ENCODE assay signal across 17 cellular contexts in genomic region chr6:5706094-5707033, GRCh38.
DNase-seq lines count a peak whose midpoint lies in the region; ATAC-seq and TF ChIP-seq lines count a peak whose summit lies in the region.
"Had no signal": no experiment of that assay in that cellular context is flagged by ENCODE, and none has a peak within 500 bp of the region (broad histone marks: within the 10 kb centered on the region; RNA-seq: fewer than 3 reads in every experiment).

No MANE protein-coding gene starts in this region.

- peak overlapping the region in 4 of 11 experiments; percentile 61 to 67 (median 64); a peak in 7 of 22 replicates for H3K9ac ChIP-seq in BLaER1 treated with 17β-estradiol and CSF1 and Interleukin-3, amounts not matched to agents 10 nM and 100 nM

- DNase-seq in activated CD4-positive, alpha-beta T cell treated with anti-CD3 and anti-CD28 coated beads for 48 hours: peak; percentile 27
- no peak for DNase-seq in activated CD4-positive, alpha-beta T cell treated with anti-CD3 and anti-CD28 coated beads for 4 hours
- DNase-seq in T-helper 2 cell treated with Interferon-gamma antibody and Interleukin-4, amounts not matched to agents 5 μg/mL and 100 μg/mL, for 36 hours (ENCODE audit: low spot score): no peak
- peak; percentile 20 for DNase-seq in fibroblast of villous mesenchyme (ENCODE audit: low read depth)
- no peak for DNase-seq in activated CD8-positive, alpha-beta memory T cell treated with anti-CD3 and anti-CD28 coated beads, Interleukin-2, amount 10 ng/mL, durations not matched to agents 7 days and 5 days
- DNase-seq: 8988T, cortex of kidney, Kasumi-1, NCI-H1105 treated with DMSO at 0.1 percent for 48 hours, NCI-H2081 treated with DMSO at 0.1 percent for 48 hours, NCI-H524, sigmoid colon had no signal

- H3K27me3 Mint-ChIP-seq in T-helper 2 cell treated with Interferon-gamma antibody and Interleukin-4, amounts not matched to agents 5 μg/mL and 100 μg/mL, for 36 hours (ENCODE audit: low read depth): no peaks in the 10 kb centered on the region
- H3K27me3 Mint-ChIP-seq in activated CD8-positive, alpha-beta memory T cell treated with anti-CD3 and anti-CD28 coated beads, Interleukin-2, amount 10 ng/mL, durations not matched to agents 7 days and 5 days: no peaks in the 10 kb centered on the region

- H3K4me3 Mint-ChIP-seq in T-helper 2 cell treated with Interferon-gamma antibody and Interleukin-4, amounts not matched to agents 5 μg/mL and 100 μg/mL, for 36 hours: no peak overlapping the region
- no peak overlapping the region for H3K4me3 Mint-ChIP-seq in activated CD8-positive, alpha-beta memory T cell treated with anti-CD3 and anti-CD28 coated beads, Interleukin-2, amount 10 ng/mL, durations not matched to agents 7 days and 5 days

- H3K4me2 ChIP-seq in BLaER1 treated with 17β-estradiol and CSF1 and Interleukin-3, amounts not matched to agents 10 nM and 100 nM: peak overlapping the region; percentile 17 to 82 (median 68); a peak in 20 of 22 replicates

- H3K9me3 Mint-ChIP-seq in T-helper 2 cell treated with Interferon-gamma antibody and Interleukin-4, amounts not matched to agents 5 μg/mL and 100 μg/mL, for 36 hours: no peaks in the 10 kb centered on the region
- H3K9me3 Mint-ChIP-seq in activated CD8-positive, alpha-beta memory T cell treated with anti-CD3 and anti-CD28 coated beads, Interleukin-2, amount 10 ng/mL, durations not matched to agents 7 days and 5 days (ENCODE audit: low read depth): no peaks in the 10 kb centered on the region

- H3K4me1 ChIP-seq in BLaER1 treated with 17β-estradiol and CSF1 and Interleukin-3, amounts not matched to agents 10 nM and 100 nM: peaks cover 5 to 34% (median 26%) of the 10 kb centered on the region in 10 experiments; a peak in 18 of 20 replicates

- no peaks in the 10 kb centered on the region for H3K27me3 ChIP-seq in BLaER1 treated with 17β-estradiol and CSF1 and Interleukin-3, amounts not matched to agents 10 nM and 100 nM
- H3K27me3 ChIP-seq: BE2C, sigmoid colon had no signal

- peak overlapping the region in 8 of 11 experiments; percentile 43 to 81 (median 67); a peak in 16 of 22 replicates for H3K27ac ChIP-seq in BLaER1 treated with 17β-estradiol and CSF1 and Interleukin-3, amounts not matched to agents 10 nM and 100 nM
- H3K27ac ChIP-seq: sigmoid colon, VCaP had no signal

- peaks cover 3% of the 10 kb centered on the region for H3K36me3 Mint-ChIP-seq in T-helper 2 cell treated with Interferon-gamma antibody and Interleukin-4, amounts not matched to agents 5 μg/mL and 100 μg/mL, for 36 hours (ENCODE audit: low read depth)
- no peaks in the 10 kb centered on the region for H3K36me3 Mint-ChIP-seq in activated CD8-positive, alpha-beta memory T cell treated with anti-CD3 and anti-CD28 coated beads, Interleukin-2, amount 10 ng/mL, durations not matched to agents 7 days and 5 days

- ATAC-seq in GM19452 (IDR thresholded peaks at IDR 0.05; ENCODE audit: unreplicated experiment) (no peak), GM18870 (IDR thresholded peaks at IDR 0.05; ENCODE audit: unreplicated experiment) (no peak)
- no peak for ATAC-seq in activated CD8-positive, alpha-beta memory T cell treated with anti-CD3 and anti-CD28 coated beads, Interleukin-2, amount 10 ng/mL, durations not matched to agents 7 days and 5 days

- H3K4me3 ChIP-seq in BLaER1 treated with 17β-estradiol and CSF1 and Interleukin-3, amounts not matched to agents 10 nM and 100 nM: no peak overlapping the region; a peak in 1 of 20 replicates
- H3K4me3 ChIP-seq in fibroblast of villous mesenchyme (ENCODE audit: low read depth, low read length): no peak overlapping the region
- H3K4me3 ChIP-seq: sigmoid colon had no signal

- CTCF ChIA-PET in activated CD8-positive, alpha-beta memory T cell treated with anti-CD3 and anti-CD28 coated beads, Interleukin-2, amount 10 ng/mL, durations not matched to agents 7 days and 5 days (lab: Charles Lee): no interaction called here

- H4K20me1 ChIP-seq in BLaER1 treated with 17β-estradiol and CSF1 and Interleukin-3, amounts not matched to agents 10 nM and 100 nM: no peaks in the 10 kb centered on the region

- peaks cover 0 to 20% (median 6%) of the 10 kb centered on the region in 11 experiments; a peak in 11 of 22 replicates for H3K9me3 ChIP-seq in BLaER1 treated with 17β-estradiol and CSF1 and Interleukin-3, amounts not matched to agents 10 nM and 100 nM (replicated peaks in 1 of 11)
- H3K9me3 ChIP-seq: BE2C, sigmoid colon had no signal

- H3K36me3 ChIP-seq in BLaER1 treated with 17β-estradiol and CSF1 and Interleukin-3, amounts not matched to agents 10 nM and 100 nM: 0 out of 22 replicates have a peak, but pooled peaks cover 0 to 6% (median 0%) of the 10 kb centered on the region in 11 experiments
- H3K36me3 ChIP-seq: BE2C, sigmoid colon had no signal

- peak overlapping the region; percentile 33 for H3K27ac Mint-ChIP-seq in T-helper 2 cell treated with Interferon-gamma antibody and Interleukin-4, amounts not matched to agents 5 μg/mL and 100 μg/mL, for 36 hours
- H3K27ac Mint-ChIP-seq in activated CD8-positive, alpha-beta memory T cell treated with anti-CD3 and anti-CD28 coated beads, Interleukin-2, amount 10 ng/mL, durations not matched to agents 7 days and 5 days: no peak overlapping the region

- peaks cover 17% of the 10 kb centered on the region for H3K4me1 Mint-ChIP-seq in T-helper 2 cell treated with Interferon-gamma antibody and Interleukin-4, amounts not matched to agents 5 μg/mL and 100 μg/mL, for 36 hours (ENCODE audit: low read depth)
- H3K4me1 Mint-ChIP-seq in activated CD8-positive, alpha-beta memory T cell treated with anti-CD3 and anti-CD28 coated beads, Interleukin-2, amount 10 ng/mL, durations not matched to agents 7 days and 5 days: peaks cover 5% of the 10 kb centered on the region

- TF ChIP-seq CTCF in fibroblast of villous mesenchyme (IDR thresholded peaks at IDR 0.05; ENCODE audit: insufficient read depth, low read depth, low read length): no peak

Comparison
In these comparisons a context has a peak if more than half of its experiments do, and no peak if none do; other contexts are left out.
1. DNase-seq: peak in activated CD4-positive, alpha-beta T cell treated with anti-CD3 and anti-CD28 coated beads for 48 hours (single experiment) and fibroblast of villous mesenchyme (single experiment); none in activated CD4-positive, alpha-beta T cell treated with anti-CD3 and anti-CD28 coated beads for 4 hours (0 of 2), T-helper 2 cell treated with Interferon-gamma antibody and Interleukin-4, amounts not matched to agents 5 μg/mL and 100 μg/mL, for 36 hours (single experiment) and activated CD8-positive, alpha-beta memory T cell treated with anti-CD3 and anti-CD28 coated beads, Interleukin-2, amount 10 ng/mL, durations not matched to agents 7 days and 5 days (single experiment).